Comparison of ENCODE assay signal across 27 cellular contexts in the genomic region with DNA sequence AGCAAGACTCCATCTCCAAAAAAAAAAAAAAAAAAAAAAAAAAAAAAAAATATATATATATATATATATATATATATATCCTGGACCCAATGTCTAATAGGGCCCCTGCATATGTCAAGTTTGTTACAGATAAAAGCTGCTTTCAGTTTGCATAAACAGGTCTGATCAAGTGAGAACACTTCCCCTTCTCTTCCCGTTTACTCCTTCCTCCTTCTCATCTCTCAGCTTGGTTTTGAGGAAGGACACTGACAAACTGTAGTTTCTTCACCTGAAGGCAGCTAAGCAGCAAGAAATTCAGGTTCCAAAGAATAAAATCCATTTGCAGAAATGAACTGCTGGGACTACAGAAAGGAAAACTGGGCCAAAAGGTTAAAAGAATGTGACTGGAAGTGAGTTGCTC. TPM values are rescaled to one million over a fixed set of nuclear protein-coding genes. Genes with fewer than 3 reads are reported as not detected.
DNase-seq lines count a peak whose midpoint lies in the region; ATAC-seq and TF ChIP-seq lines count a peak whose summit lies in the region.
"Had no signal": no experiment of that assay in that cellular context is flagged by ENCODE, and none has a peak within 500 bp of the region (broad histone marks: within the 10 kb centered on the region; RNA-seq: fewer than 3 reads in every experiment).

No MANE protein-coding gene starts in this region.

- peaks cover 0 to 6% of the 10 kb centered on the region in 2 donors for H3K4me1 ChIP-seq in left lung
- H3K4me1 ChIP-seq in heart right ventricle: peaks cover 0 to 8% (median 0%) of the 10 kb centered on the region in 9 donors
- H3K4me1 ChIP-seq: colonic mucosa, foreskin keratinocyte, pancreas, stomach, tibial nerve had no signal

- ATAC-seq in natural killer cell: no peak
- no peak for ATAC-seq in natural killer cell treated with Interleukin-12 subunit alpha and Interleukin-12 subunit beta and Interleukin-15 and Interleukin-18, amount 100 ng/mL, for 72 hours
- peak; percentile 21 for ATAC-seq in left lung
- ATAC-seq in heart right ventricle: no peak
- no peak for ATAC-seq in HG02759 (IDR thresholded peaks at IDR 0.05; ENCODE audit: unreplicated experiment)
- ATAC-seq: esophagus mucosa, foreskin keratinocyte, GM12878, right cardiac atrium had no signal

- no peak overlapping the region for H3K4me3 Mint-ChIP-seq in natural killer cell
- no peak overlapping the region for H3K4me3 Mint-ChIP-seq in natural killer cell treated with Interleukin-12 subunit alpha and Interleukin-12 subunit beta and Interleukin-15 and Interleukin-18, amount 100 ng/mL, for 72 hours
- H3K4me3 Mint-ChIP-seq: activated naive CD4-positive, alpha-beta T cell treated with anti-CD3 and anti-CD28 coated beads, Interleukin-2, amount 50 U/mL, for 24 hours; activated T-helper 1 cell treated with anti-CD3 and anti-CD28 coated beads, Interleukin-12 subunit alpha, Interleukin-12 subunit beta, Interleukin-2, Interleukin-4 antibody, amounts not matched to agents 30 ng/mL and 10 ng/mL and 1 ng/mL, durations not matched to agents 14 hours and 24 hours and 36 hours; mesothelial cell of epicardium; nephron had no signal

- H3K27ac ChIP-seq in left lung (peak overlapping the region in 1 of 2 donors; percentile 88), heart right ventricle (peak overlapping the region in 1 of 10 donors; percentile 68)
- H3K27ac ChIP-seq: colonic mucosa, foreskin keratinocyte, hepatocyte, pancreas, tibial nerve had no signal

- intact Hi-C loops in natural killer cell (cut with micrococcal nuclease) (no loop called here), left lung (cut with DNase I) (no loop called here), heart right ventricle (cut with DNase I) (no loop called here)

- no peaks in the 10 kb centered on the region for H3K9me3 Mint-ChIP-seq in natural killer cell
- no peaks in the 10 kb centered on the region for H3K9me3 Mint-ChIP-seq in natural killer cell treated with Interleukin-12 subunit alpha and Interleukin-12 subunit beta and Interleukin-15 and Interleukin-18, amount 100 ng/mL, for 72 hours
- H3K9me3 Mint-ChIP-seq: activated naive CD4-positive, alpha-beta T cell treated with anti-CD3 and anti-CD28 coated beads, Interleukin-2, amount 50 U/mL, for 24 hours; activated T-helper 1 cell treated with anti-CD3 and anti-CD28 coated beads, Interleukin-12 subunit alpha, Interleukin-12 subunit beta, Interleukin-2, Interleukin-4 antibody, amounts not matched to agents 30 ng/mL and 10 ng/mL and 1 ng/mL, durations not matched to agents 14 hours and 24 hours and 36 hours; mesothelial cell of epicardium; nephron had no signal

- TF ChIP-seq CTCF in natural killer cell (IDR thresholded peaks at IDR 0.05) (no peak), left lung (IDR thresholded peaks at IDR 0.05) (no peak), heart right ventricle (IDR thresholded peaks at IDR 0.05) (no peak)

- H3K9me3 ChIP-seq in left lung (no peaks in the 10 kb centered on the region), heart right ventricle (no peaks in the 10 kb centered on the region)
- H3K9me3 ChIP-seq: colonic mucosa, pancreas, stomach, tibial nerve had no signal

- DNase-seq in natural killer cell (no peak), OCI-M1 (lab: John Stamatoyannopoulos, UW) (peak; percentile 72), left lung (no peak), heart right ventricle (no peak), islet precursor cell (no peak), HT-29 (ENCODE audit: low spot score) (no peak)
- DNase-seq in natural killer cell treated with Interleukin-12 subunit alpha and Interleukin-12 subunit beta and Interleukin-15 and Interleukin-18, amount 100 ng/mL, for 72 hours (ENCODE audit: low spot score): no peak
- DNase-seq: activated CD4-positive, alpha-beta T cell treated with anti-CD3 and anti-CD28 coated beads, Interleukin-2, amount 50 U/mL, for 1 hour; colonic mucosa; DND-41; foreskin keratinocyte; NCI-H1105 treated with DMSO at 0.1 percent for 48 hours; NCI-H2081; pancreas; right cardiac atrium; stimulated activated CD4-positive, alpha-beta T cell treated with anti-CD3 and anti-CD28 coated beads, Interleukin-12 subunit alpha, Interleukin-12 subunit beta, amount 100 ng/mL, for 4 hours; stomach; T-helper 2 cell had no signal

- H3K36me3 ChIP-seq in left lung (peaks cover 0 to 90% of the 10 kb centered on the region in 2 donors), heart right ventricle (peaks cover 0 to 98% (median 63%) of the 10 kb centered on the region in 9 donors)

- H3K4me1 Mint-ChIP-seq in natural killer cell: peaks cover 0 to 4% of the 10 kb centered on the region in 2 donors
- H3K4me1 Mint-ChIP-seq in natural killer cell treated with Interleukin-12 subunit alpha and Interleukin-12 subunit beta and Interleukin-15 and Interleukin-18, amount 100 ng/mL, for 72 hours (ENCODE audit: low read depth in 2 of 2): no peaks in the 10 kb centered on the region
- H3K4me1 Mint-ChIP-seq: activated naive CD4-positive, alpha-beta T cell treated with anti-CD3 and anti-CD28 coated beads, Interleukin-2, amount 50 U/mL, for 24 hours; mesothelial cell of epicardium; nephron had no signal

- WGBS in heart right ventricle, 2 donors: 89 to 91% methylated on average over 1 of the region's 1 CpG

- peak overlapping the region; percentile 8 to 24 for H3K27ac Mint-ChIP-seq in natural killer cell
- H3K27ac Mint-ChIP-seq in natural killer cell treated with Interleukin-12 subunit alpha and Interleukin-12 subunit beta and Interleukin-15 and Interleukin-18, amount 100 ng/mL, for 72 hours: no peak overlapping the region
- H3K27ac Mint-ChIP-seq: activated naive CD4-positive, alpha-beta T cell treated with anti-CD3 and anti-CD28 coated beads, Interleukin-2, amount 50 U/mL, for 24 hours; activated T-helper 1 cell treated with anti-CD3 and anti-CD28 coated beads, Interleukin-12 subunit alpha, Interleukin-12 subunit beta, Interleukin-2, Interleukin-4 antibody, amounts not matched to agents 30 ng/mL and 10 ng/mL and 1 ng/mL, durations not matched to agents 14 hours and 24 hours and 36 hours; mesothelial cell of epicardium; nephron had no signal

- H3K36me3 Mint-ChIP-seq in natural killer cell: peaks cover 18% of the 10 kb centered on the region
- peaks cover 20% of the 10 kb centered on the region for H3K36me3 Mint-ChIP-seq in natural killer cell treated with Interleukin-12 subunit alpha and Interleukin-12 subunit beta and Interleukin-15 and Interleukin-18, amount 100 ng/mL, for 72 hours

- no peaks in the 10 kb centered on the region for H3K27me3 Mint-ChIP-seq in natural killer cell (ENCODE audit: low read depth in 2 of 2)
- H3K27me3 Mint-ChIP-seq in natural killer cell treated with Interleukin-12 subunit alpha and Interleukin-12 subunit beta and Interleukin-15 and Interleukin-18, amount 100 ng/mL, for 72 hours: no peaks in the 10 kb centered on the region
- H3K27me3 Mint-ChIP-seq: activated naive CD4-positive, alpha-beta T cell treated with anti-CD3 and anti-CD28 coated beads, Interleukin-2, amount 50 U/mL, for 24 hours had no signal

- H3K27me3 ChIP-seq in left lung: no peaks in the 10 kb centered on the region
- no peaks in the 10 kb centered on the region for H3K27me3 ChIP-seq in heart right ventricle
- H3K27me3 ChIP-seq: colonic mucosa, foreskin keratinocyte, hepatocyte, pancreas, stomach, tibial nerve had no signal

- no peak overlapping the region for H3K4me3 ChIP-seq in left lung
- no peak overlapping the region for H3K4me3 ChIP-seq in heart right ventricle
- H3K4me3 ChIP-seq: colonic mucosa, GM12878, hepatocyte, pancreas, stomach, tibial nerve had no signal

RNA-seq across cellular contexts. Expression of gene THOC5, which starts 11.7 kb away (rescaled TPM):
- total RNA-seq in natural killer cell: 10 to 100 TPM; 42.4 to 62.5 (median 52.6) TPM
- total RNA-seq in natural killer cell treated with Interleukin-12 subunit alpha and Interleukin-12 subunit beta and Interleukin-15 and Interleukin-18, amount 100 ng/mL, for 72 hours: 10 to 100 TPM; 64.6 to 89.3 TPM
- total RNA-seq in left lung: 10 to 100 TPM; 38.4 to 41.3 TPM
- total RNA-seq in heart right ventricle: 10 to 100 TPM; 32.0 to 77.9 (median 38.0) TPM
- 10 to 100 TPM; 41.4 to 46.9 TPM for polyA plus RNA-seq in heart right ventricle
- total RNA-seq in HT-29 (2014; rRNA removed; shearing (Covaris generic)): 43.5 and 63.9 TPM in 2 replicates

RNA-seq across cellular contexts. Expression of gene NIPSNAP1, which starts 39.1 kb away (rescaled TPM):
- 10 to 100 TPM; 22.4 to 25.3 (median 24.8) TPM for total RNA-seq in natural killer cell
- total RNA-seq in natural killer cell treated with Interleukin-12 subunit alpha and Interleukin-12 subunit beta and Interleukin-15 and Interleukin-18, amount 100 ng/mL, for 72 hours: 10 to 100 TPM; 20.3 to 21.4 TPM
- total RNA-seq in left lung: 10 to 100 TPM; 25.1 to 38.6 TPM
- total RNA-seq in heart right ventricle: 10 to 100 TPM; 14.9 to 27.3 (median 21.0) TPM
- 10 to 100 TPM; 13.8 to 16.5 TPM for polyA plus RNA-seq in heart right ventricle
- 88.2 and 108 TPM in 2 replicates for total RNA-seq in HT-29 (2014; rRNA removed; shearing (Covaris generic))

Comparison
In these comparisons a context has a peak if more than half of its experiments do, and no peak if none do; other contexts are left out.
1. H3K27ac Mint-ChIP-seq: peak in natural killer cell (2 of 2); none in natural killer cell treated with Interleukin-12 subunit alpha and Interleukin-12 subunit beta and Interleukin-15 and Interleukin-18, amount 100 ng/mL, for 72 hours (0 of 2).